9 cellular contexts compared by ENCODE assay signal in genomic region chr10:62373639-62373994, GRCh38. TPM values are rescaled to one million over a fixed set of nuclear protein-coding genes. Genes with fewer than 3 reads are reported as not detected.
A peak's percentile ranks its signal among the peaks of the same experiment; 100 is the strongest.
DNase-seq lines count a peak whose midpoint lies in the region; ATAC-seq and TF ChIP-seq lines count a peak whose summit lies in the region.
"Had no signal": no experiment of that assay in that cellular context is flagged by ENCODE, and none has a peak within 500 bp of the region (broad histone marks: within the 10 kb centered on the region; RNA-seq: fewer than 3 reads in every experiment).

No MANE protein-coding gene starts in this region.

- H3K27ac ChIP-seq in breast epithelium, result peak overlapping the region; percentile 2 to 35
- H3K27ac ChIP-seq in left lung, result no peak overlapping the region
- H3K27ac ChIP-seq in thoracic aorta, result peak overlapping the region; percentile 48 to 71

- no peaks in the 10 kb centered on the region for H3K36me3 Mint-ChIP-seq in activated CD4-positive, alpha-beta T cell treated with anti-CD3 and anti-CD28 coated beads, Interleukin-2, amount 10 ng/mL, durations not matched to agents 7 days and 5 days (ENCODE audit: low read depth)

- no peak for DNase-seq in activated CD4-positive, alpha-beta T cell treated with anti-CD3 and anti-CD28 coated beads, Interleukin-2, amount 10 ng/mL, durations not matched to agents 7 days and 5 days
- DNase-seq in activated CD4-positive, alpha-beta T cell treated with anti-CD3 and anti-CD28 coated beads, Interleukin-2, amount 50 U/mL, for 48 hours, result no peak
- DNase-seq in breast epithelium (ENCODE audit: low spot score in 2 of 2) (no peak), left lung (no peak), thoracic aorta (ENCODE audit: low spot score) (no peak), HK-2 (ENCODE audit: unreplicated experiment) (no peak), NCI-H446 (lab: John Stamatoyannopoulos, UW) (no peak)

- peak overlapping the region; percentile 61 for H3K4me3 Mint-ChIP-seq in activated CD4-positive, alpha-beta T cell treated with anti-CD3 and anti-CD28 coated beads, Interleukin-2, amount 10 ng/mL, durations not matched to agents 7 days and 5 days

- H3K4me3 ChIP-seq in breast epithelium (peak overlapping the region; percentile 44 to 87 (median 63)), left lung (peak overlapping the region; percentile 31 to 39), thoracic aorta (peak overlapping the region; percentile 85)

- H3K9me3 ChIP-seq in breast epithelium (no peaks in the 10 kb centered on the region), left lung (no peaks in the 10 kb centered on the region), thoracic aorta (no peaks in the 10 kb centered on the region)

- H3K27me3 ChIP-seq in breast epithelium (no peaks in the 10 kb centered on the region), left lung (peaks cover 0 to 46% of the 10 kb centered on the region in 2 donors), thoracic aorta (replicated peaks; ENCODE audit: insufficient read depth) (no peaks in the 10 kb centered on the region)

- POLR2A ChIA-PET in activated CD4-positive, alpha-beta T cell treated with anti-CD3 and anti-CD28 coated beads, Interleukin-2, amount 10 ng/mL, durations not matched to agents 7 days and 5 days (lab: Charles Lee), result no interaction called here

- no peak overlapping the region for H3K27ac Mint-ChIP-seq in activated CD4-positive, alpha-beta T cell treated with anti-CD3 and anti-CD28 coated beads, Interleukin-2, amount 10 ng/mL, durations not matched to agents 7 days and 5 days

- CTCF ChIA-PET in activated CD4-positive, alpha-beta T cell treated with anti-CD3 and anti-CD28 coated beads, Interleukin-2, amount 10 ng/mL, durations not matched to agents 7 days and 5 days (lab: Charles Lee), result interaction anchor here (0.8 kb wide), 1 partner anchor 17 kb away, joined by 4 read pairs; no protein-coding TSS in a partner anchor

- H3K4me1 ChIP-seq in breast epithelium (no peaks in the 10 kb centered on the region), left lung (peaks cover 0 to 10% of the 10 kb centered on the region in 2 donors), thoracic aorta (ENCODE audit: control insufficient read depth in 1 of 2, low read depth in 2 of 2) (peaks cover 4 to 5% of the 10 kb centered on the region in 2 donors)

- H3K9me3 Mint-ChIP-seq in activated CD4-positive, alpha-beta T cell treated with anti-CD3 and anti-CD28 coated beads, Interleukin-2, amount 10 ng/mL, durations not matched to agents 7 days and 5 days, result no peaks in the 10 kb centered on the region

- H3K36me3 ChIP-seq in breast epithelium, result no peaks in the 10 kb centered on the region
- no peaks in the 10 kb centered on the region for H3K36me3 ChIP-seq in left lung
- H3K36me3 ChIP-seq in thoracic aorta, result no peaks in the 10 kb centered on the region

- TF ChIP-seq CTCF in breast epithelium (IDR thresholded peaks at IDR 0.05) (no peak), left lung (IDR thresholded peaks at IDR 0.05) (no peak), thoracic aorta (IDR thresholded peaks at IDR 0.05) (no peak)

- peaks cover 41% of the 10 kb centered on the region for H3K27me3 Mint-ChIP-seq in activated CD4-positive, alpha-beta T cell treated with anti-CD3 and anti-CD28 coated beads, Interleukin-2, amount 10 ng/mL, durations not matched to agents 7 days and 5 days

- H3K4me1 Mint-ChIP-seq in activated CD4-positive, alpha-beta T cell treated with anti-CD3 and anti-CD28 coated beads, Interleukin-2, amount 10 ng/mL, durations not matched to agents 7 days and 5 days, result peaks cover 10% of the 10 kb centered on the region

- ATAC-seq in left lung (no peak), thoracic aorta (ENCODE audit: insufficient number of reproducible peaks, low FRiP score, low read depth) (no peak), GM18867 (IDR thresholded peaks at IDR 0.05; ENCODE audit: unreplicated experiment) (no peak)

- intact Hi-C loops in breast epithelium (cut with DNase I; ENCODE audit: low total_unique reads) (no loop called here), left lung (cut with DNase I) (no loop called here)

- no peak for TF ChIP-seq POLR2A in breast epithelium (IDR thresholded peaks at IDR 0.05)

RNA-seq across cellular contexts. Expression of gene ZNF365, which starts 0.6 kb away (rescaled TPM):
- under 1 TPM in 1 of 2 experiments, not detected in 1; 0.04 TPM for total RNA-seq in activated CD4-positive, alpha-beta T cell treated with anti-CD3 and anti-CD28 coated beads, Interleukin-2, amount 10 ng/mL, durations not matched to agents 7 days and 5 days
- total RNA-seq in breast epithelium (1 to 10 TPM in 1 of 3 donors, under 1 TPM in 2; 0.16 to 1.8 (median 0.66) TPM), left lung (1 to 10 TPM; 1.4 to 2.9 TPM), thoracic aorta (1 to 10 TPM; 2.2 to 6.4 TPM)
- total RNA-seq: T-helper 1 cell treated with Interleukin-12 subunit alpha and Interleukin-12 subunit beta and Interleukin-4 antibody, amounts not matched to agents 30 ng/mL and 1 ng/mL, for 36 hours had no signal

Comparison
In these comparisons a context has a peak if more than half of its experiments do, and no peak if none do; other contexts are left out.
1. H3K27ac ChIP-seq: peak in breast epithelium (2 of 2) and thoracic aorta (2 of 2); none in left lung (0 of 2).
2. H3K4me3 ChIP-seq: peak in every context shown above with its lines; median percentile 85 in thoracic aorta; 63 in breast epithelium; 35 in left lung.